ENCODE assay signal across 26 cellular contexts in genomic region chr6:170162011-170162770, GRCh38.
A peak's percentile ranks its signal among the peaks of the same experiment; 100 is the strongest.
DNase-seq lines count a peak whose midpoint lies in the region; ATAC-seq and TF ChIP-seq lines count a peak whose summit lies in the region.
"Had no signal": no experiment of that assay in that cellular context is flagged by ENCODE, and none has a peak within 500 bp of the region (broad histone marks: within the 10 kb centered on the region; RNA-seq: fewer than 3 reads in every experiment).

No MANE protein-coding gene starts in this region.

- no peak overlapping the region for H2AFZ ChIP-seq in neural progenitor cell (replicated peaks)
- H2AFZ ChIP-seq: GM23248 had no signal

- H3K36me3 ChIP-seq in BLaER1 = peaks cover 8% of the 10 kb centered on the region; the same call in 1 of the 2 replicates
- H3K36me3 ChIP-seq in neural progenitor cell = no peaks in the 10 kb centered on the region
- no peaks in the 10 kb centered on the region for H3K36me3 ChIP-seq in BE2C
- H3K36me3 ChIP-seq: adrenal gland, ovary, SJSA1 had no signal

- H3K79me2 ChIP-seq in neural progenitor cell (ENCODE audit: low read depth) = no peaks in the 10 kb centered on the region

- H3K4me1 ChIP-seq in BLaER1 (peaks cover 59% of the 10 kb centered on the region), neural progenitor cell (peaks cover 14% of the 10 kb centered on the region), BE2C (no peaks in the 10 kb centered on the region)
- H3K4me1 ChIP-seq: adrenal gland, body of pancreas, SJSA1 had no signal

- DNase-seq in Kasumi-1 (lab: John Stamatoyannopoulos, UW) = peak; percentile 30 to 31
- no peak for DNase-seq in neural progenitor cell (ENCODE audit: low spot score)
- no peak for DNase-seq in NK-92 treated with Interleukin-12 subunit alpha and Interleukin-12 subunit beta, amount 100 ng/mL, for 24 hours (lab: John Stamatoyannopoulos, UW)
- no peak for DNase-seq in BE2C
- DNase-seq: activated gamma-delta T cell treated with Interleukin-2 at 50 U/mL for 16 hours; activated T-cell treated with anti-CD3 and anti-CD28 coated beads, Interleukin-2, amount 50 U/mL, for 4 hours; body of pancreas; CD4-positive, alpha-beta T cell; GM23248; HFFc6; hypothalamus; left ventricle myocardium superior; naive thymus-derived CD4-positive, alpha-beta T cell; NCI-H1092 treated with DMSO at 0.1 percent for 48 hours; NCI-H187 treated with DMSO at 0.1 percent for 48 hours; NCI-H526 had no signal

- H3K27me3 ChIP-seq in BLaER1 = no peaks in the 10 kb centered on the region
- H3K27me3 ChIP-seq in neural progenitor cell = no peaks in the 10 kb centered on the region
- H3K27me3 ChIP-seq in BE2C = no peaks in the 10 kb centered on the region
- H3K27me3 ChIP-seq: adrenal gland, body of pancreas, ovary, SJSA1 had no signal

- H3K9me3 ChIP-seq in BLaER1 = peaks cover 4% of the 10 kb centered on the region; the same call in 1 of the 2 replicates
- H3K9me3 ChIP-seq in neural progenitor cell (ENCODE audit: low read depth) = no peaks in the 10 kb centered on the region
- no peaks in the 10 kb centered on the region; the same call in 1 of the 2 replicates for H3K9me3 ChIP-seq in BE2C
- H3K9me3 ChIP-seq: adrenal gland, body of pancreas, ovary had no signal

- no peaks in the 10 kb centered on the region for H3K9me3 Mint-ChIP-seq in dendritic cell treated with granulocyte-macrophage colony-stimulating factor and Interleukin-4, amounts not matched to agents 40 ng/mL and 50 ng/mL, for 4 days
- H3K9me3 Mint-ChIP-seq in neural progenitor cell = peaks cover 6% of the 10 kb centered on the region
- H3K9me3 Mint-ChIP-seq: activated T-cell treated with anti-CD3 and anti-CD28 coated beads, Interleukin-2, amount 50 U/mL, for 4 hours; CD4-positive, alpha-beta T cell; mesothelial cell of epicardium; T-helper 1 cell treated with Interleukin-12 subunit alpha and Interleukin-12 subunit beta and Interleukin-4 antibody, amounts not matched to agents 30 μg/mL and 1 μg/mL, for 36 hours; type B pancreatic cell had no signal

- H3K4me1 Mint-ChIP-seq in dendritic cell treated with granulocyte-macrophage colony-stimulating factor and Interleukin-4, amounts not matched to agents 40 ng/mL and 50 ng/mL, for 4 days (ENCODE audit: low read depth) = peaks cover 8% of the 10 kb centered on the region
- peaks cover 31% of the 10 kb centered on the region for H3K4me1 Mint-ChIP-seq in neural progenitor cell
- H3K4me1 Mint-ChIP-seq: mesothelial cell of epicardium had no signal

- H3K36me3 Mint-ChIP-seq in dendritic cell treated with granulocyte-macrophage colony-stimulating factor and Interleukin-4, amounts not matched to agents 40 ng/mL and 50 ng/mL, for 4 days (ENCODE audit: low read depth) = no peaks in the 10 kb centered on the region
- peaks cover 2% of the 10 kb centered on the region for H3K36me3 Mint-ChIP-seq in neural progenitor cell
- H3K36me3 Mint-ChIP-seq: mesothelial cell of epicardium; naive thymus-derived CD4-positive, alpha-beta T cell; type B pancreatic cell had no signal

- H3K27me3 Mint-ChIP-seq in dendritic cell treated with granulocyte-macrophage colony-stimulating factor and Interleukin-4, amounts not matched to agents 40 ng/mL and 50 ng/mL, for 4 days = no peaks in the 10 kb centered on the region
- H3K27me3 Mint-ChIP-seq in neural progenitor cell (ENCODE audit: insufficient read depth, low read depth) = peaks cover 25% of the 10 kb centered on the region
- H3K27me3 Mint-ChIP-seq: CD4-positive, alpha-beta T cell had no signal

- ATAC-seq in HG03196 (IDR thresholded peaks at IDR 0.05; ENCODE audit: unreplicated experiment) = no peak
- ATAC-seq: activated T-cell treated with anti-CD3 and anti-CD28 coated beads, Interleukin-2, amount 50 U/mL, for 4 hours; body of pancreas; GM12878; left ventricle myocardium superior; naive thymus-derived CD4-positive, alpha-beta T cell had no signal

- H3K4me3 Mint-ChIP-seq in dendritic cell treated with granulocyte-macrophage colony-stimulating factor and Interleukin-4, amounts not matched to agents 40 ng/mL and 50 ng/mL, for 4 days = peak overlapping the region; percentile 35
- H3K4me3 Mint-ChIP-seq in neural progenitor cell = peak overlapping the region; percentile 8
- H3K4me3 Mint-ChIP-seq: activated T-cell treated with anti-CD3 and anti-CD28 coated beads, Interleukin-2, amount 50 U/mL, for 4 hours; CD4-positive, alpha-beta T cell; HFFc6; mesothelial cell of epicardium; T-helper 1 cell treated with Interleukin-12 subunit alpha and Interleukin-12 subunit beta and Interleukin-4 antibody, amounts not matched to agents 30 μg/mL and 1 μg/mL, for 36 hours; type B pancreatic cell had no signal

- H3K4me2 ChIP-seq in BLaER1 (peak overlapping the region; percentile 78), neural progenitor cell (no peak overlapping the region)

- intact Hi-C loops in dendritic cell treated with granulocyte-macrophage colony-stimulating factor and Interleukin-4, amounts not matched to agents 40 ng/mL and 50 ng/mL, for 4 days (cut with micrococcal nuclease) = no loop called here

- H3F3A ChIP-seq in neural progenitor cell (ENCODE audit: low read depth) = peaks cover 2% of the 10 kb centered on the region

- no peak for TF ChIP-seq CTCF in neural progenitor cell (IDR thresholded peaks at IDR 0.05)
- no peak for TF ChIP-seq CTCF in BE2C (IDR thresholded peaks at IDR 0.05; ENCODE audit: low read depth, low read length)

- H3K27ac ChIP-seq in BLaER1 (peak overlapping the region; percentile 87), neural progenitor cell (no peak overlapping the region)
- H3K27ac ChIP-seq: adrenal gland, body of pancreas, GM23248, ovary, SJSA1 had no signal

- peak overlapping the region; percentile 81 for H3K9ac ChIP-seq in BLaER1
- no peak overlapping the region for H3K9ac ChIP-seq in neural progenitor cell
- H3K9ac ChIP-seq: GM23248 had no signal

- H3K27ac Mint-ChIP-seq in dendritic cell treated with granulocyte-macrophage colony-stimulating factor and Interleukin-4, amounts not matched to agents 40 ng/mL and 50 ng/mL, for 4 days = no peak overlapping the region
- H3K27ac Mint-ChIP-seq in neural progenitor cell = no peak overlapping the region
- H3K27ac Mint-ChIP-seq: CD4-positive, alpha-beta T cell; HFFc6; mesothelial cell of epicardium; T-helper 1 cell treated with Interleukin-12 subunit alpha and Interleukin-12 subunit beta and Interleukin-4 antibody, amounts not matched to agents 30 μg/mL and 1 μg/mL, for 36 hours; type B pancreatic cell had no signal

- H3K4me3 ChIP-seq in BLaER1 (peak overlapping the region; percentile 70), neural progenitor cell (no peak overlapping the region), BE2C (ENCODE audit: low read depth, low read length) (no peak overlapping the region)
- H3K4me3 ChIP-seq: adrenal gland, body of pancreas, GM12878, GM23248, ovary, SJSA1 had no signal

- H4K20me1 ChIP-seq in BLaER1 (no peaks in the 10 kb centered on the region), neural progenitor cell (ENCODE audit: low read depth) (no peaks in the 10 kb centered on the region)

Comparison
In these comparisons a context has a peak if more than half of its experiments do, and no peak if none do; other contexts are left out.
1. DNase-seq: peak in Kasumi-1 (2 of 2); none in neural progenitor cell (single experiment), NK-92 treated with Interleukin-12 subunit alpha and Interleukin-12 subunit beta, amount 100 ng/mL, for 24 hours (single experiment) and BE2C (single experiment).